ENCODE assay signal across 33 cellular contexts in genomic region chr1:40120128-40120527, GRCh38. TPM values are rescaled to one million over a fixed set of nuclear protein-coding genes. Genes with fewer than 3 reads are reported as not detected.
DNase-seq lines count a peak whose midpoint lies in the region; ATAC-seq, FAIRE-seq and TF ChIP-seq lines count a peak whose summit lies in the region.
"Had no signal": no experiment of that assay in that cellular context is flagged by ENCODE, and none has a peak within 500 bp of the region (broad histone marks: within the 10 kb centered on the region; RNA-seq: fewer than 3 reads in every experiment).

No MANE protein-coding gene starts in this region.

- H3K27ac Mint-ChIP-seq in GM23338 = no peak overlapping the region
- H3K27ac Mint-ChIP-seq in T-cell = no peak overlapping the region
- H3K27ac Mint-ChIP-seq: B cell; CD14-positive monocyte; CD4-positive, alpha-beta memory T cell; CD4-positive, alpha-beta T cell; CD4-positive, CD25-positive, alpha-beta regulatory T cell; CD8-positive, alpha-beta T cell had no signal

- POLR2A ChIA-PET in K562 (lab: Yijun Ruan, JAX) = interaction anchor here (0.6 kb wide), 1 partner anchor 446 kb away, joined by 5 read pairs; no protein-coding TSS in a partner anchor
- POLR2A ChIA-PET in T-cell (lab: Charles Lee) = no interaction called here

- no peaks in the 10 kb centered on the region for H3K9me1 ChIP-seq in K562 (ENCODE audit: control insufficient read depth, insufficient read depth, low read length)

- no peaks in the 10 kb centered on the region for H3K79me2 ChIP-seq in GM23338 (replicated peaks; ENCODE audit: insufficient read depth)
- no peaks in the 10 kb centered on the region for H3K79me2 ChIP-seq in K562 (ENCODE audit: control insufficient read depth, insufficient read depth, low read length)

- ATAC-seq in GM23338 (no peak), K562 (no peak), right cardiac atrium (no peak), T-cell (replicated peaks in 1 of 4) (no peak)
- ATAC-seq: A549; CD8-positive, alpha-beta T cell had no signal

- H3K4me2 ChIP-seq in GM23338 (no peak overlapping the region), K562 (ENCODE audit: insufficient read depth, low read length) (no peak overlapping the region)
- H3K4me2 ChIP-seq: A549; BLaER1; BLaER1 treated with 17β-estradiol and CSF1 and Interleukin-3, amounts not matched to agents 10 nM and 100 nM had no signal

- H3K9me2 ChIP-seq in GM23338 (ENCODE audit: insufficient read depth) = no peaks in the 10 kb centered on the region

- WGBS in K562 (ENCODE audit: insufficient coverage, low coverage, missing lambda C conversion rate) = 5% methylated on average over 6 of the region's 7 CpGs
- 82% methylated on average over 7 of the region's 7 CpGs for WGBS in right cardiac atrium

- no peaks in the 10 kb centered on the region for H3F3A ChIP-seq in GM23338 (replicated peaks; ENCODE audit: low read depth)

- H3K9me3 Mint-ChIP-seq in GM23338 = no peaks in the 10 kb centered on the region
- H3K9me3 Mint-ChIP-seq in T-cell = no peaks in the 10 kb centered on the region
- H3K9me3 Mint-ChIP-seq: CD4-positive, alpha-beta memory T cell; CD4-positive, alpha-beta T cell; CD4-positive, CD25-positive, alpha-beta regulatory T cell; CD8-positive, alpha-beta memory T cell; CD8-positive, alpha-beta T cell had no signal

- H2AFZ ChIP-seq in GM23338 (no peak overlapping the region), K562 (ENCODE audit: low read depth, low read length) (no peak overlapping the region)

- in situ Hi-C loops in K562 (cut with MboI) = no loop called here

- H3K27me3 Mint-ChIP-seq in GM23338 (ENCODE audit: insufficient read depth, low read depth, poor library complexity) = peaks cover 2% of the 10 kb centered on the region
- H3K27me3 Mint-ChIP-seq in T-cell = peaks cover 4 to 15% of the 10 kb centered on the region in 2 donors

- H3K9ac ChIP-seq in K562 (ENCODE audit: insufficient read depth in 1 of 2, low read depth in 2 of 2, low read length in 2 of 2) = no peak overlapping the region
- H3K9ac ChIP-seq: BLaER1; BLaER1 treated with 17β-estradiol and CSF1 and Interleukin-3, amounts not matched to agents 10 nM and 100 nM had no signal

- CTCF ChIA-PET in K562 (lab: Yijun Ruan, JAX; ENCODE audit: low intra/inter-chr PET ratio) = no interaction called here
- CTCF ChIA-PET in T-cell (lab: Charles Lee) = no interaction called here

- TF ChIP-seq EP300 in K562 (IDR thresholded peaks at IDR 0.05; ENCODE audit: low read length) = no peak

- H3K9me3 ChIP-seq in K562 (replicated peaks; ENCODE audit: control insufficient read depth, insufficient read depth, low read depth, low read length) (no peaks in the 10 kb centered on the region), right cardiac atrium (ENCODE audit: control insufficient read depth, low read length) (no peaks in the 10 kb centered on the region)
- H3K9me3 ChIP-seq: A549; BE2C; BLaER1; BLaER1 treated with 17β-estradiol and CSF1 and Interleukin-3, amounts not matched to agents 10 nM and 100 nM; Caco-2 had no signal

- H3K27me3 ChIP-seq in GM23338 (ENCODE audit: insufficient read depth) = no peaks in the 10 kb centered on the region
- H3K27me3 ChIP-seq in K562 (ENCODE audit: control insufficient read depth in 2 of 2, insufficient read depth in 2 of 2, low read length in 2 of 2) = peaks cover 0 to 7% of the 10 kb centered on the region in 2 experiments; a peak in 1 of 5 replicates
- H3K27me3 ChIP-seq in right cardiac atrium (ENCODE audit: control insufficient read depth, insufficient read depth) = no peaks in the 10 kb centered on the region
- H3K27me3 ChIP-seq: BE2C; BLaER1; BLaER1 treated with 17β-estradiol and CSF1 and Interleukin-3, amounts not matched to agents 10 nM and 100 nM had no signal

- H3K4me3 Mint-ChIP-seq in GM23338 = no peak overlapping the region
- no peak overlapping the region for H3K4me3 Mint-ChIP-seq in T-cell
- H3K4me3 Mint-ChIP-seq: B cell; CD14-positive monocyte; CD4-positive, alpha-beta memory T cell; CD4-positive, alpha-beta T cell; CD4-positive, CD25-positive, alpha-beta regulatory T cell; CD8-positive, alpha-beta memory T cell; CD8-positive, alpha-beta T cell had no signal

- intact Hi-C loops in K562 (cut with micrococcal nuclease) (no loop called here), right cardiac atrium (cut with DNase I) (no loop called here)

- no peak for TF ChIP-seq RAD21 in K562 (CRISPR knock-in tag; conservative IDR thresholded peaks at IDR 0.05 in 1 of 2, IDR thresholded peaks at IDR 0.05 in 1 of 2)

- H3K4me1 Mint-ChIP-seq in GM23338 = no peaks in the 10 kb centered on the region
- no peaks in the 10 kb centered on the region for H3K4me1 Mint-ChIP-seq in T-cell
- H3K4me1 Mint-ChIP-seq: B cell; CD14-positive monocyte; CD4-positive, alpha-beta memory T cell; CD4-positive, CD25-positive, alpha-beta regulatory T cell; CD8-positive, alpha-beta memory T cell had no signal

- no peak for TF ChIP-seq POLR2A in K562 (conservative IDR thresholded peaks at IDR 0.05)

- FAIRE-seq in K562 (lab: Jason Lieb, UNC) = no peak
- FAIRE-seq: A204.1, A549, D721Med had no signal

- H4K20me1 ChIP-seq in GM23338 (replicated peaks; ENCODE audit: insufficient read depth) = no peaks in the 10 kb centered on the region
- no peaks in the 10 kb centered on the region for H4K20me1 ChIP-seq in K562 (replicated peaks; ENCODE audit: control insufficient read depth, insufficient read depth, low read length)
- H4K20me1 ChIP-seq: BLaER1; BLaER1 treated with 17β-estradiol and CSF1 and Interleukin-3, amounts not matched to agents 10 nM and 100 nM had no signal

- no peaks in the 10 kb centered on the region for H3K36me3 Mint-ChIP-seq in GM23338 (ENCODE audit: low read depth)
- no peaks in the 10 kb centered on the region for H3K36me3 Mint-ChIP-seq in T-cell
- H3K36me3 Mint-ChIP-seq: CD14-positive monocyte; CD4-positive, alpha-beta memory T cell; CD4-positive, CD25-positive, alpha-beta regulatory T cell; CD8-positive, alpha-beta memory T cell; CD8-positive, alpha-beta T cell had no signal

- H3K4me3 ChIP-seq in GM23338 (no peak overlapping the region), K562 (no peak overlapping the region), right cardiac atrium (ENCODE audit: low read length) (no peak overlapping the region)
- H3K4me3 ChIP-seq: A549; BLaER1; BLaER1 treated with 17β-estradiol and CSF1 and Interleukin-3, amounts not matched to agents 10 nM and 100 nM had no signal

- H3K36me3 ChIP-seq in GM23338 (ENCODE audit: insufficient read depth) (no peaks in the 10 kb centered on the region), K562 (ENCODE audit: control insufficient read depth, insufficient read depth, low read length) (no peaks in the 10 kb centered on the region)
- H3K36me3 ChIP-seq: BE2C; BLaER1; BLaER1 treated with 17β-estradiol and CSF1 and Interleukin-3, amounts not matched to agents 10 nM and 100 nM had no signal

- H3K4me1 ChIP-seq in GM23338 (ENCODE audit: insufficient read depth) (no peaks in the 10 kb centered on the region), K562 (replicated peaks in 1 of 2; ENCODE audit: control insufficient read depth in 2 of 2, insufficient read depth in 2 of 2, low read length in 2 of 2) (peaks cover 0 to 5% of the 10 kb centered on the region in 2 experiments; a peak in 2 of 5 replicates), right cardiac atrium (ENCODE audit: control insufficient read depth, insufficient read depth, low read length) (no peaks in the 10 kb centered on the region)
- H3K4me1 ChIP-seq: A549; BE2C; BLaER1; BLaER1 treated with 17β-estradiol and CSF1 and Interleukin-3, amounts not matched to agents 10 nM and 100 nM had no signal

- H3K27ac ChIP-seq in GM23338 (ENCODE audit: low read depth) (no peak overlapping the region), K562 (ENCODE audit: extremely low read depth, low read depth, low read length) (no peak overlapping the region), right cardiac atrium (ENCODE audit: low read length) (no peak overlapping the region)
- H3K27ac ChIP-seq: 22Rv1; A549; BLaER1; BLaER1 treated with 17β-estradiol and CSF1 and Interleukin-3, amounts not matched to agents 10 nM and 100 nM; C4-2B had no signal

- BruUV-seq in K562 (replicated peaks; lab: Mats Ljungman, UMichigan) = no TSS peak

- DNase-seq in GM23338 (ENCODE audit: low spot score) = peak; percentile 17
- DNase-seq in K562 (ENCODE audit: extremely low read depth in 1 of 4, low spot score in 3 of 4) = no peak
- DNase-seq in right cardiac atrium = no peak
- no peak for DNase-seq in T-cell
- DNase-seq: 8988T; ACHN; AML-193; BE2C; C1 segment of cervical spinal cord; Caco-2; Calu3; CD4-positive, alpha-beta memory T cell; CD4-positive, alpha-beta T cell; CD4-positive, CD25-positive, alpha-beta regulatory T cell; CD8-positive, alpha-beta memory T cell; CD8-positive, alpha-beta T cell; COR-L47; DMS 273 treated with DMSO at 0.1 percent for 48 hours; DMS153; DMS53; DMS79; DMS79 treated with DMSO at 0.1 percent for 48 hours; DND-41; EL had no signal

- TF ChIP-seq CTCF in GM23338 (conservative IDR thresholded peaks at IDR 0.05; ENCODE audit: low read depth in 2 of 2) = no peak
- TF ChIP-seq CTCF in K562 (IDR thresholded peaks at IDR 0.05 in 2 of 3, conservative IDR thresholded peaks at IDR 0.05 in 1 of 3; ENCODE audit: insufficient read depth in 2 of 3, low read depth in 1 of 3, low read length in 3 of 3) = no peak

RNA-seq across cellular contexts. Expression of gene PPT1, which starts 23.1 kb away (rescaled TPM):
- 202 and 234 TPM in 2 replicates for total RNA-seq in GM23338 (2014; rRNA removed; shearing (Covaris generic))
- polyA plus RNA-seq in GM23338 (2016; fragmentation: Nextera tagmentation; extraction: Ambion mirVana) (59.4 and 67.4 TPM in 2 replicates), K562 (2011; rRNA removed) (115 and 145 TPM in 2 replicates), K562 (2014; fragmentation: Illumina TruSeq; extraction: Trizol) (215 and 230 TPM in 2 replicates), K562 (2014; fragmentation: Nextera tagmentation; extraction: Ambion mirVana) (100 to 1,000 TPM; 197 to 285 TPM), K562 (2014; rRNA removed) (78.7 and 90.5 TPM in 2 replicates), right cardiac atrium (39.5 TPM)
- 49.5 and 58.1 TPM in 2 replicates for total RNA-seq in K562 (2011; cell fraction: chromatin; rRNA removed; ENCODE audit: low replicate concordance)
- total RNA-seq in K562 (2011; cell fraction: nucleolus; rRNA removed) = 88.6 and 90.7 TPM in 2 replicates
- total RNA-seq in K562 (2011; cell fraction: nucleoplasm; rRNA removed) = 115 and 166 TPM in 2 replicates
- total RNA-seq in K562 (2014; rRNA removed) (72.2 and 83.6 TPM in 2 replicates), K562 (2014; rRNA removed; fragmentation: Illumina TruSeq; extraction: Trizol) (131 and 149 TPM in 2 replicates), K562 (2015; rRNA removed; fragmentation: Illumina TruSeq; extraction: Trizol) (143 and 151 TPM in 2 replicates), K562 (2021) (106 and 108 TPM in 2 replicates), right cardiac atrium (10 to 100 TPM; 37.6 to 59.0 (median 42.6) TPM), T-cell (10 to 100 TPM; 44.4 to 72.6 (median 53.1) TPM)
- 69.3 and 74.9 TPM in 2 replicates for polyA plus RNA-seq in K562 (2011; cell fraction: cytosol; rRNA removed)
- polyA plus RNA-seq in K562 (2011; cell fraction: nucleus; rRNA removed) = 35.7 and 37.4 TPM in 2 replicates
- 106 and 119 TPM in 2 replicates for polyA plus RNA-seq in K562 (2012)
- polyA minus RNA-seq in K562 (2011; rRNA and poly(A)+ RNA removed) = 101 and 103 TPM in 2 replicates
- polyA minus RNA-seq in K562 (2011; cell fraction: cytosol; rRNA and poly(A)+ RNA removed) = 40.2 and 70.7 TPM in 2 replicates
- 5.7 and 10.7 TPM in 2 replicates for polyA minus RNA-seq in K562 (2011; cell fraction: nucleus; rRNA and poly(A)+ RNA removed)

RNA-seq across cellular contexts. Expression of gene RLF, which starts 41.1 kb away (rescaled TPM):
- total RNA-seq in GM23338 (2014; rRNA removed; shearing (Covaris generic)) = 21.1 and 22.2 TPM in 2 replicates
- polyA plus RNA-seq in GM23338 (2016; fragmentation: Nextera tagmentation; extraction: Ambion mirVana) (4.4 and 6.6 TPM in 2 replicates), K562 (2011; rRNA removed) (27.9 and 30.2 TPM in 2 replicates), K562 (2014; fragmentation: Illumina TruSeq; extraction: Trizol) (17.7 and 21.8 TPM in 2 replicates), K562 (2014; fragmentation: Nextera tagmentation; extraction: Ambion mirVana) (1 to 10 TPM; 3.6 to 5.6 TPM), K562 (2014; rRNA removed) (11.2 and 11.5 TPM in 2 replicates), right cardiac atrium (4.9 TPM)
- total RNA-seq in K562 (2011; cell fraction: chromatin; rRNA removed; ENCODE audit: low replicate concordance) = 25.3 and 85.9 TPM in 2 replicates
- 15.0 and 23.9 TPM in 2 replicates for total RNA-seq in K562 (2011; cell fraction: nucleolus; rRNA removed)
- total RNA-seq in K562 (2011; cell fraction: nucleoplasm; rRNA removed) = 31.8 and 32.3 TPM in 2 replicates
- total RNA-seq in K562 (2014; rRNA removed) (16.8 and 18.8 TPM in 2 replicates), K562 (2014; rRNA removed; fragmentation: Illumina TruSeq; extraction: Trizol) (35.0 and 37.5 TPM in 2 replicates), K562 (2015; rRNA removed; fragmentation: Illumina TruSeq; extraction: Trizol) (31.6 and 33.0 TPM in 2 replicates), K562 (2021) (21.2 and 22.1 TPM in 2 replicates), right cardiac atrium (10 to 100 TPM; 13.4 to 14.9 (median 14.2) TPM), T-cell (10 to 100 TPM; 17.5 to 25.1 (median 18.4) TPM)
- polyA plus RNA-seq in K562 (2011; cell fraction: cytosol; rRNA removed) = 4.4 and 11.8 TPM in 2 replicates
- 12.8 and 23.6 TPM in 2 replicates for polyA plus RNA-seq in K562 (2011; cell fraction: nucleus; rRNA removed)
- 13.4 and 15.1 TPM in 2 replicates for polyA plus RNA-seq in K562 (2012)
- polyA minus RNA-seq in K562 (2011; rRNA and poly(A)+ RNA removed) = 66.1 and 103 TPM in 2 replicates
- 27.9 and 28.1 TPM in 2 replicates for polyA minus RNA-seq in K562 (2011; cell fraction: cytosol; rRNA and poly(A)+ RNA removed)
- polyA minus RNA-seq in K562 (2011; cell fraction: nucleus; rRNA and poly(A)+ RNA removed) = 14.7 and 38.4 TPM in 2 replicates
